27 cellular contexts compared by ENCODE assay signal in genomic region chr1:222202831-222203230, GRCh38.
"Had no signal": no experiment of that assay in that cellular context is flagged by ENCODE, and none has a peak within 500 bp of the region (broad histone marks: within the 10 kb centered on the region; RNA-seq: fewer than 3 reads in every experiment).

No MANE protein-coding gene starts in this region.

- H3K4me3 Mint-ChIP-seq: dendritic cell treated with granulocyte-macrophage colony-stimulating factor and Interleukin-4, amounts not matched to agents 40 ng/mL and 50 ng/mL, for 4 days; effector memory CD8-positive, alpha-beta T cell; endodermal cell; mesothelial cell of epicardium had no signal

- H3K27me3 ChIP-seq: colonic mucosa, esophagus squamous epithelium, gastrocnemius medialis had no signal

- H3K36me3 ChIP-seq: colonic mucosa, esophagus squamous epithelium, gastrocnemius medialis, heart right ventricle, left ventricle myocardium inferior, lower lobe of right lung had no signal

- H3K4me3 ChIP-seq: colonic mucosa, esophagus squamous epithelium, gastrocnemius medialis, heart right ventricle, left ventricle myocardium inferior, lower lobe of right lung, mucosa of descending colon had no signal

- DNase-seq: cerebellar nuclear complex; colonic mucosa; cortex of kidney; effector CD8-positive, alpha-beta T cell; effector memory CD8-positive, alpha-beta T cell; endodermal cell; erythroblast; esophagus squamous epithelium; foreskin fibroblast; foreskin melanocyte; gastrocnemius medialis; glutamatergic neuron; head of caudate nucleus; heart right ventricle; hippocampal formation; left cardiac atrium; left ventricle myocardium inferior; lower lobe of right lung; mesenchymal stem cell; mucosa of descending colon had no signal

- H3K4me1 ChIP-seq: colonic mucosa, esophagus squamous epithelium, gastrocnemius medialis, heart right ventricle, left ventricle myocardium inferior, lower lobe of right lung had no signal

- H3K4me1 Mint-ChIP-seq: mesothelial cell of epicardium had no signal

- ATAC-seq: effector memory CD8-positive, alpha-beta T cell; esophagus mucosa; gastrocnemius medialis; heart right ventricle; left cardiac atrium; lower lobe of right lung; mucosa of descending colon had no signal

- H3K9me3 ChIP-seq: colonic mucosa, esophagus squamous epithelium, gastrocnemius medialis, heart right ventricle, left ventricle myocardium inferior, lower lobe of right lung, mucosa of descending colon had no signal

- FAIRE-seq: endometrium, islet of Langerhans, keratinocyte had no signal

- H3K9me3 Mint-ChIP-seq: dendritic cell treated with granulocyte-macrophage colony-stimulating factor and Interleukin-4, amounts not matched to agents 40 ng/mL and 50 ng/mL, for 4 days; effector memory CD8-positive, alpha-beta T cell; endodermal cell; mesothelial cell of epicardium had no signal

- H3K27ac ChIP-seq: colonic mucosa, epithelial cell of prostate, esophagus squamous epithelium, gastrocnemius medialis, heart right ventricle, left ventricle myocardium inferior, lower lobe of right lung had no signal

- H3K36me3 Mint-ChIP-seq: mesothelial cell of epicardium had no signal

- H3K27ac Mint-ChIP-seq: dendritic cell treated with granulocyte-macrophage colony-stimulating factor and Interleukin-4, amounts not matched to agents 40 ng/mL and 50 ng/mL, for 4 days; effector memory CD8-positive, alpha-beta T cell; endodermal cell; mesothelial cell of epicardium had no signal

- H3K27me3 Mint-ChIP-seq: dendritic cell treated with granulocyte-macrophage colony-stimulating factor and Interleukin-4, amounts not matched to agents 40 ng/mL and 50 ng/mL, for 4 days had no signal
